ENCODE assay signal across 22 cellular contexts in the genomic region with DNA sequence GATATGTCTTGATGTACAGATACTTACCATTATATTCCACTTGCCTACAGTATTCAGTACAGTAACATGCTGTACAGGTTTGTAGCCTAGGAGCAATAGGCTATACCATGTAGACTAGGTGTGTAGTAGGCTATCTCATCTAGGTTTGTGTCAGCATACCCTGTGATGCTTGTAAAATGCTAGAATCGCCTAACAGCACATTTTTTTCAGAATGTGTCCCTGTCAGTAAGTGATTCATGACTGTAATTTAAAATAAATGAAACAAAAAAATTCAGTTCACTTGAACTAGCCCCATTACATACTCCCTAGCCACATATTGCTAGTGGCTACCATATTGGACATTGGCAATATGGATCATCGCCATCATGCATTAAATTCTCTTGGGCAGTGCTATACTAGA. TPM values are rescaled to one million over a fixed set of nuclear protein-coding genes. Genes with fewer than 3 reads are reported as not detected.
DNase-seq lines count a peak whose midpoint lies in the region; ATAC-seq, FAIRE-seq and TF ChIP-seq lines count a peak whose summit lies in the region.
"Had no signal": no experiment of that assay in that cellular context is flagged by ENCODE, and none has a peak within 500 bp of the region (broad histone marks: within the 10 kb centered on the region; RNA-seq: fewer than 3 reads in every experiment).

No MANE protein-coding gene starts in this region.

- H3K4me1 ChIP-seq in K562 (replicated peaks in 1 of 2; ENCODE audit: control insufficient read depth in 2 of 2, insufficient read depth in 2 of 2, low read length in 2 of 2): no peaks in the 10 kb centered on the region
- H3K4me1 ChIP-seq in thoracic aorta (ENCODE audit: control insufficient read depth in 1 of 2, low read depth in 2 of 2): peaks cover 42 to 56% of the 10 kb centered on the region in 2 donors
- H3K4me1 ChIP-seq in CD8-positive, alpha-beta memory T cell (ENCODE audit: insufficient read depth, low read length): no peaks in the 10 kb centered on the region

- DNase-seq in EH (ENCODE audit: low read depth): peak; percentile 50
- DNase-seq in HFFc6: no peak
- DNase-seq in K562 (ENCODE audit: extremely low read depth in 1 of 4, low spot score in 3 of 4): no peak
- no peak for DNase-seq in thoracic aorta (ENCODE audit: low spot score)
- no peak for DNase-seq in activated CD8-positive, alpha-beta T cell treated with anti-CD3 and anti-CD28 coated beads, Interleukin-2, amount 10 ng/mL, durations not matched to agents 7 days and 5 days
- DNase-seq in NCI-H226: no peak
- no peak for DNase-seq in CD8-positive, alpha-beta memory T cell
- DNase-seq: CD8-positive, alpha-beta T cell; COR-L47; DMS 273 treated with DMSO at 0.1 percent for 48 hours; DMS53; DND-41; GM23248; HCEC 1CT had no signal

- 0 out of 2 replicates have a peak overlapping the region, but pooled peaks have one; percentile 11 for H3K27ac Mint-ChIP-seq in HFFc6
- H3K27ac Mint-ChIP-seq in activated CD8-positive, alpha-beta T cell treated with anti-CD3 and anti-CD28 coated beads, Interleukin-2, amount 10 ng/mL, durations not matched to agents 7 days and 5 days: no peak overlapping the region
- H3K27ac Mint-ChIP-seq in stimulated activated memory B cell treated with anti-CD40 and anti-IgM and Interleukin-4, amounts not matched to agents 10 μg/mL and 1 μg/mL and 100 μg/mL, for 72 hours: no peak overlapping the region
- H3K27ac Mint-ChIP-seq in CD8-positive, alpha-beta memory T cell: no peak overlapping the region
- H3K27ac Mint-ChIP-seq: B cell; CD8-positive, alpha-beta T cell; IgD-negative memory B cell had no signal

- H3K4me3 ChIP-seq in K562 (no peak overlapping the region), thoracic aorta (no peak overlapping the region)
- no peak overlapping the region for H3K4me3 ChIP-seq in CD8-positive, alpha-beta memory T cell (ENCODE audit: low read length)
- H3K4me3 ChIP-seq: BLaER1 treated with 17β-estradiol and CSF1 and Interleukin-3, amounts not matched to agents 10 nM and 100 nM; GM23248 had no signal

- H3K36me3 Mint-ChIP-seq in HFFc6 (ENCODE audit: low read depth): peaks cover 24% of the 10 kb centered on the region
- peaks cover 3% of the 10 kb centered on the region for H3K36me3 Mint-ChIP-seq in activated CD8-positive, alpha-beta T cell treated with anti-CD3 and anti-CD28 coated beads, Interleukin-2, amount 10 ng/mL, durations not matched to agents 7 days and 5 days (ENCODE audit: low read depth)
- H3K36me3 Mint-ChIP-seq in stimulated activated memory B cell treated with anti-CD40 and anti-IgM and Interleukin-4, amounts not matched to agents 10 μg/mL and 1 μg/mL and 100 μg/mL, for 72 hours: peaks cover 25% of the 10 kb centered on the region
- no peaks in the 10 kb centered on the region for H3K36me3 Mint-ChIP-seq in CD8-positive, alpha-beta memory T cell
- H3K36me3 Mint-ChIP-seq: CD8-positive, alpha-beta T cell had no signal

- H3K9me3 ChIP-seq in K562 (replicated peaks; ENCODE audit: control insufficient read depth, insufficient read depth, low read depth, low read length): no peaks in the 10 kb centered on the region
- H3K9me3 ChIP-seq in thoracic aorta: no peaks in the 10 kb centered on the region
- no peaks in the 10 kb centered on the region for H3K9me3 ChIP-seq in CD8-positive, alpha-beta memory T cell (ENCODE audit: low read length)

- TF ChIP-seq EP300 in K562 (IDR thresholded peaks at IDR 0.05; ENCODE audit: low read length): no peak

- POLR2A ChIA-PET in K562 (lab: Yijun Ruan, JAX): no interaction called here
- POLR2A ChIA-PET in activated CD8-positive, alpha-beta T cell treated with anti-CD3 and anti-CD28 coated beads, Interleukin-2, amount 10 ng/mL, durations not matched to agents 7 days and 5 days (lab: Charles Lee): no interaction called here
- POLR2A ChIA-PET in CD8-positive, alpha-beta memory T cell (lab: Charles Lee): no interaction called here

- no TSS peak for BruUV-seq in K562 (replicated peaks; lab: Mats Ljungman, UMichigan)

- in situ Hi-C loops in K562 (cut with MboI): no loop called here

- no peak overlapping the region for H3K4me2 ChIP-seq in K562 (ENCODE audit: insufficient read depth, low read length)
- H3K4me2 ChIP-seq: BLaER1 treated with 17β-estradiol and CSF1 and Interleukin-3, amounts not matched to agents 10 nM and 100 nM had no signal

- H3K9ac ChIP-seq in K562 (ENCODE audit: insufficient read depth in 1 of 2, low read depth in 2 of 2, low read length in 2 of 2): no peak overlapping the region
- H3K9ac ChIP-seq: BLaER1 treated with 17β-estradiol and CSF1 and Interleukin-3, amounts not matched to agents 10 nM and 100 nM; GM23248 had no signal

- ATAC-seq in K562: no peak
- no peak for ATAC-seq in thoracic aorta (ENCODE audit: insufficient number of reproducible peaks, low FRiP score, low read depth)
- ATAC-seq in activated CD8-positive, alpha-beta T cell treated with anti-CD3 and anti-CD28 coated beads, Interleukin-2, amount 10 ng/mL, durations not matched to agents 7 days and 5 days: no peak
- ATAC-seq in stimulated activated memory B cell treated with anti-CD40 and anti-IgM and Interleukin-4, amounts not matched to agents 10 μg/mL and 1 μg/mL and 100 μg/mL, for 72 hours: no peak
- ATAC-seq: CD8-positive, alpha-beta T cell; HepG2 had no signal

- H4K20me1 ChIP-seq in K562 (replicated peaks; ENCODE audit: control insufficient read depth, insufficient read depth, low read length): no peaks in the 10 kb centered on the region

- TF ChIP-seq POLR2A in K562 (conservative IDR thresholded peaks at IDR 0.05): no peak

- no peaks in the 10 kb centered on the region for H3K9me3 Mint-ChIP-seq in HFFc6
- H3K9me3 Mint-ChIP-seq in activated CD8-positive, alpha-beta T cell treated with anti-CD3 and anti-CD28 coated beads, Interleukin-2, amount 10 ng/mL, durations not matched to agents 7 days and 5 days (ENCODE audit: insufficient read depth): no peaks in the 10 kb centered on the region
- H3K9me3 Mint-ChIP-seq in stimulated activated memory B cell treated with anti-CD40 and anti-IgM and Interleukin-4, amounts not matched to agents 10 μg/mL and 1 μg/mL and 100 μg/mL, for 72 hours: no peaks in the 10 kb centered on the region
- no peaks in the 10 kb centered on the region for H3K9me3 Mint-ChIP-seq in CD8-positive, alpha-beta memory T cell
- H3K9me3 Mint-ChIP-seq: CD8-positive, alpha-beta T cell; IgD-negative memory B cell had no signal

- peaks cover 7% of the 10 kb centered on the region for H3K27me3 Mint-ChIP-seq in HFFc6 (ENCODE audit: insufficient read depth)
- peaks cover 7% of the 10 kb centered on the region for H3K27me3 Mint-ChIP-seq in activated CD8-positive, alpha-beta T cell treated with anti-CD3 and anti-CD28 coated beads, Interleukin-2, amount 10 ng/mL, durations not matched to agents 7 days and 5 days (ENCODE audit: low read depth)
- no peaks in the 10 kb centered on the region for H3K27me3 Mint-ChIP-seq in stimulated activated memory B cell treated with anti-CD40 and anti-IgM and Interleukin-4, amounts not matched to agents 10 μg/mL and 1 μg/mL and 100 μg/mL, for 72 hours
- H3K27me3 Mint-ChIP-seq in CD8-positive, alpha-beta memory T cell: peaks cover 1 to 8% of the 10 kb centered on the region in 2 donors
- H3K27me3 Mint-ChIP-seq: B cell, IgD-negative memory B cell had no signal

- TF ChIP-seq RAD21 in K562 (CRISPR knock-in tag; conservative IDR thresholded peaks at IDR 0.05 in 1 of 2, IDR thresholded peaks at IDR 0.05 in 1 of 2): no peak

- FAIRE-seq in K562 (lab: Jason Lieb, UNC): no peak
- FAIRE-seq: G401.6, GM12891, GM19239, HepG2 had no signal

- H3K27me3 ChIP-seq in K562 (ENCODE audit: control insufficient read depth in 2 of 2, insufficient read depth in 2 of 2, low read length in 2 of 2) (no peaks in the 10 kb centered on the region), thoracic aorta (replicated peaks; ENCODE audit: insufficient read depth) (no peaks in the 10 kb centered on the region)
- no peaks in the 10 kb centered on the region for H3K27me3 ChIP-seq in CD8-positive, alpha-beta memory T cell (ENCODE audit: insufficient read depth, low read length, poor library complexity, severe bottlenecking)
- H3K27me3 ChIP-seq: BLaER1 treated with 17β-estradiol and CSF1 and Interleukin-3, amounts not matched to agents 10 nM and 100 nM had no signal

- H3K4me3 Mint-ChIP-seq in HFFc6: no peak overlapping the region
- H3K4me3 Mint-ChIP-seq in activated CD8-positive, alpha-beta T cell treated with anti-CD3 and anti-CD28 coated beads, Interleukin-2, amount 10 ng/mL, durations not matched to agents 7 days and 5 days: no peak overlapping the region
- no peak overlapping the region for H3K4me3 Mint-ChIP-seq in stimulated activated memory B cell treated with anti-CD40 and anti-IgM and Interleukin-4, amounts not matched to agents 10 μg/mL and 1 μg/mL and 100 μg/mL, for 72 hours
- H3K4me3 Mint-ChIP-seq in CD8-positive, alpha-beta memory T cell: no peak overlapping the region
- H3K4me3 Mint-ChIP-seq: B cell; CD8-positive, alpha-beta T cell had no signal

- TF ChIP-seq CTCF in HFFc6 (IDR thresholded peaks at IDR 0.05): no peak
- TF ChIP-seq CTCF in K562 (IDR thresholded peaks at IDR 0.05 in 2 of 3, conservative IDR thresholded peaks at IDR 0.05 in 1 of 3; ENCODE audit: insufficient read depth in 2 of 3, low read depth in 1 of 3, low read length in 3 of 3): no peak
- no peak for TF ChIP-seq CTCF in thoracic aorta (IDR thresholded peaks at IDR 0.05)

- H3K27ac ChIP-seq in K562 (ENCODE audit: extremely low read depth, low read depth, low read length): no peak overlapping the region
- peak overlapping the region; percentile 39 to 77 for H3K27ac ChIP-seq in thoracic aorta
- no peak overlapping the region for H3K27ac ChIP-seq in CD8-positive, alpha-beta memory T cell (ENCODE audit: low read depth, low read length)
- H3K27ac ChIP-seq: BLaER1 treated with 17β-estradiol and CSF1 and Interleukin-3, amounts not matched to agents 10 nM and 100 nM had no signal

- 72% methylated on average over 2 of the region's 2 CpGs for WGBS in K562 (ENCODE audit: insufficient coverage, low coverage, missing lambda C conversion rate)

- no peak overlapping the region for H2AFZ ChIP-seq in K562 (ENCODE audit: low read depth, low read length)
- H2AFZ ChIP-seq: GM23248 had no signal

- peaks cover 57% of the 10 kb centered on the region for H3K4me1 Mint-ChIP-seq in HFFc6 (ENCODE audit: low read depth)
- H3K4me1 Mint-ChIP-seq in activated CD8-positive, alpha-beta T cell treated with anti-CD3 and anti-CD28 coated beads, Interleukin-2, amount 10 ng/mL, durations not matched to agents 7 days and 5 days (ENCODE audit: low read depth): no peaks in the 10 kb centered on the region
- H3K4me1 Mint-ChIP-seq in stimulated activated memory B cell treated with anti-CD40 and anti-IgM and Interleukin-4, amounts not matched to agents 10 μg/mL and 1 μg/mL and 100 μg/mL, for 72 hours: peaks cover 37% of the 10 kb centered on the region
- no peaks in the 10 kb centered on the region for H3K4me1 Mint-ChIP-seq in CD8-positive, alpha-beta memory T cell

- no peaks in the 10 kb centered on the region for H3K9me1 ChIP-seq in K562 (ENCODE audit: control insufficient read depth, insufficient read depth, low read length)

- intact Hi-C loops in K562 (cut with micrococcal nuclease): no loop called here

- H3K79me2 ChIP-seq in K562 (ENCODE audit: control insufficient read depth, insufficient read depth, low read length): peaks cover 16% of the 10 kb centered on the region

- CTCF ChIA-PET in K562 (lab: Yijun Ruan, JAX; ENCODE audit: low intra/inter-chr PET ratio): no interaction called here
- CTCF ChIA-PET in activated CD8-positive, alpha-beta T cell treated with anti-CD3 and anti-CD28 coated beads, Interleukin-2, amount 10 ng/mL, durations not matched to agents 7 days and 5 days (lab: Charles Lee): no interaction called here
- CTCF ChIA-PET in CD8-positive, alpha-beta memory T cell (lab: Charles Lee): no interaction called here

- peaks cover 5% of the 10 kb centered on the region; the same call in 1 of the 3 replicates for H3K36me3 ChIP-seq in K562 (ENCODE audit: control insufficient read depth, insufficient read depth, low read length)
- peaks cover 5% of the 10 kb centered on the region for H3K36me3 ChIP-seq in thoracic aorta
- no peaks in the 10 kb centered on the region for H3K36me3 ChIP-seq in CD8-positive, alpha-beta memory T cell (ENCODE audit: insufficient read depth, low read length)

RNA-seq across cellular contexts. Expression of gene CLIC4, which starts 51.3 kb away (rescaled TPM):
- total RNA-seq in HFFc6 (2021; fragmentation: NEBNext Ultra II Directional; extraction: Animal tissue kit (Norgen Biotek cat#: 25700)): 100 to 1,000 TPM; 517 to 729 (median 548) TPM
- 12.8 and 26.9 TPM in 2 replicates for total RNA-seq in K562 (2011; cell fraction: chromatin; rRNA removed; ENCODE audit: low replicate concordance)
- 9.8 and 13.6 TPM in 2 replicates for total RNA-seq in K562 (2011; cell fraction: nucleolus; rRNA removed)
- 20.3 and 22.9 TPM in 2 replicates for total RNA-seq in K562 (2011; cell fraction: nucleoplasm; rRNA removed)
- 31.8 and 34.6 TPM in 2 replicates for total RNA-seq in K562 (2014; rRNA removed)
- total RNA-seq in K562 (2014; rRNA removed; fragmentation: Illumina TruSeq; extraction: Trizol): 58.3 and 71.7 TPM in 2 replicates
- 35.6 and 39.1 TPM in 2 replicates for total RNA-seq in K562 (2015; rRNA removed; fragmentation: Illumina TruSeq; extraction: Trizol)
- total RNA-seq in K562 (2021): 64.5 and 67.5 TPM in 2 replicates
- 21.0 and 22.9 TPM in 2 replicates for polyA plus RNA-seq in K562 (2011; rRNA removed)
- 7.4 and 14.6 TPM in 2 replicates for polyA plus RNA-seq in K562 (2011; cell fraction: cytosol; rRNA removed)
- 6.9 and 12.6 TPM in 2 replicates for polyA plus RNA-seq in K562 (2011; cell fraction: nucleus; rRNA removed)
- polyA plus RNA-seq in K562 (2012): 37.3 and 89.5 TPM in 2 replicates
- 52.6 and 58.3 TPM in 2 replicates for polyA plus RNA-seq in K562 (2014; fragmentation: Illumina TruSeq; extraction: Trizol)
- polyA plus RNA-seq in K562 (2014; fragmentation: Nextera tagmentation; extraction: Ambion mirVana): 10 to 100 TPM; 16.0 to 18.9 TPM
- 33.8 and 38.4 TPM in 2 replicates for polyA plus RNA-seq in K562 (2014; rRNA removed)
- polyA minus RNA-seq in K562 (2011; rRNA and poly(A)+ RNA removed): 15.9 and 25.4 TPM in 2 replicates
- 13.6 and 16.5 TPM in 2 replicates for polyA minus RNA-seq in K562 (2011; cell fraction: cytosol; rRNA and poly(A)+ RNA removed)
- polyA minus RNA-seq in K562 (2011; cell fraction: nucleus; rRNA and poly(A)+ RNA removed): 8.1 and 16.3 TPM in 2 replicates
- 100 to 1,000 TPM; 740 to 777 TPM for total RNA-seq in thoracic aorta
- total RNA-seq in activated CD8-positive, alpha-beta T cell treated with anti-CD3 and anti-CD28 coated beads, Interleukin-2, amount 10 ng/mL, durations not matched to agents 7 days and 5 days: 1 to 10 TPM; 7.1 to 7.7 TPM
- 10 to 100 TPM; 12.8 to 13.2 TPM for total RNA-seq in CD8-positive, alpha-beta memory T cell
- 0.18 TPM for polyA plus RNA-seq in CD8-positive, alpha-beta memory T cell

Comparison
In these comparisons a context has a peak if more than half of its experiments do, and no peak if none do; other contexts are left out.
1. H3K27ac ChIP-seq: peak in thoracic aorta (2 of 2); none in K562 (single experiment) and CD8-positive, alpha-beta memory T cell (single experiment).
2. RNA of gene CLIC4, which starts 51.3 kb away (total RNA-seq): 740 to 777 TPM in thoracic aorta and 517 to 729 TPM in HFFc6; 9.8 to 71.7 TPM in K562, 12.8 to 13.2 TPM in CD8-positive, alpha-beta memory T cell and 7.1 to 7.7 TPM in activated CD8-positive, alpha-beta T cell treated with anti-CD3 and anti-CD28 coated beads, Interleukin-2, amount 10 ng/mL, durations not matched to agents 7 days and 5 days; every median in the first group is over 4 times any median in the second.